In the genomic region with DNA sequence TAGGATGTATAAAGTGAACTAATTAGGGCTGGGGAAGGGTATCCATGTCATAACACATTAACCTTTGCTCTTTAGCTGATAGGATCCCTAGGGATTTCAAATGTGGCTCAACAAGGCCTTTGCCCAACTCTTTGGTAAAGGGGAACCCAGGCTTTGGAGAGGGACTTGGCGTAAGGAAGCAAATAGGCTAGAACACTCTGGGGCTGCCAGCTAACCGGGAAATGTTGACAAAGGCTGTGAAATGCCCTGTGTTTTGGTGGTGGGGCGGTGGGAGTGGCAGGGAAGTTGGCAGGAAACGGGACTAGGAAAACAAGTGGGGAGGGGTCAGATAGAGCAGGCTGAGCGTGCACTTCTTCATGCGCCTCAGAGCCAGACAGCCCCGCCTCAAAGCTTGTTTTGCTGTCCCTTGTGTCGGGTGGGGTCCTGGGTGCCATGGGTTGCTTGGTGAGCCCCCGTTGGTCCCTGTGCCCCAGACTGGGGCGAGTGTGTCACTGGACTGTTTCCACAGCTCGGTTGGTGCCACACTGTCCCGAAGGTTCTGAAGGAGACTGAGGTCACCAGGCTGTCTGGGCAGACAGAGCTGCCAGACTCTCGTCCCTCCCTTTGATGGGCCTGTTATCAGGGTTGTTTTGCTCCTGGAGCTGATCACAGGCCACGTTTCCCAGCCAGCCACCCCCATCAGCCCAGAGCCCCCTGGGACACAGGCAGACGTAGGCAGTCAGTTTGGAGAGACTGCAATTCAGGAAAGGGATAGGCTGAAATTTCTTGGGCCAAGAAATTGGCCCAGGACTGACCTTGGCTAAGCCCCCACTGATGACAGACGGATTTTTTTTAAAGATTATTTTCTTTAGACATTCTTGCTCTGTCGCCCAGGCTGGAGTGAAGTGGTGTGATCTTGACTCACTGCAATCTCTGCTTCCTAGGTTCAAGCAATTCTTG, we compare ENCODE assay signal across 8 cellular contexts. TPM values are rescaled to one million over a fixed set of nuclear protein-coding genes. Genes with fewer than 3 reads are reported as not detected.
DNase-seq lines count a peak whose midpoint lies in the region; ATAC-seq and TF ChIP-seq lines count a peak whose summit lies in the region.
"Had no signal": no experiment of that assay in that cellular context is flagged by ENCODE, and none has a peak within 500 bp of the region (broad histone marks: within the 10 kb centered on the region; RNA-seq: fewer than 3 reads in every experiment).

No MANE protein-coding gene starts in this region.

- intact Hi-C loops in vagina (cut with DNase I) (no loop called here), Calu3 (cut with micrococcal nuclease; ENCODE audit: unreplicated experiment) (no loop called here)

- CTCF ChIA-PET in Calu3 (lab: Charles Lee) = no interaction called here

- H3K9me3 ChIP-seq in muscle layer of duodenum (ENCODE audit: control insufficient read depth in 1 of 2, low read length in 2 of 2) (no peaks in the 10 kb centered on the region), vagina (no peaks in the 10 kb centered on the region)

- H3K4me1 ChIP-seq in muscle layer of duodenum (ENCODE audit: control insufficient read depth in 1 of 2, insufficient read depth in 2 of 2, low read length in 2 of 2) = peaks cover 3 to 24% of the 10 kb centered on the region in 2 donors
- H3K4me1 ChIP-seq in vagina = peaks cover 21% of the 10 kb centered on the region

- no peaks in the 10 kb centered on the region for H3K9me3 Mint-ChIP-seq in Calu3 (ENCODE audit: low read depth, unreplicated experiment)
- H3K9me3 Mint-ChIP-seq: activated naive CD8-positive, alpha-beta T cell treated with anti-CD3 and anti-CD28 coated beads, Interleukin-2, amount 10 ng/mL, durations not matched to agents 7 days and 5 days had no signal

- no peak overlapping the region for H3K4me3 ChIP-seq in fibroblast of pulmonary artery (replicated peaks; ENCODE audit: low read depth, low read length)
- H3K4me3 ChIP-seq in muscle layer of duodenum (ENCODE audit: low read depth in 1 of 2, low read length in 2 of 2) = no peak overlapping the region
- H3K4me3 ChIP-seq in vagina = no peak overlapping the region

- H3K27me3 ChIP-seq in muscle layer of duodenum (ENCODE audit: low read depth, low read length) = no peaks in the 10 kb centered on the region
- H3K27me3 ChIP-seq in vagina = no peaks in the 10 kb centered on the region

- TF ChIP-seq CTCF in fibroblast of pulmonary artery (IDR thresholded peaks at IDR 0.05; ENCODE audit: low read length, missing control alignments) (no peak), vagina (IDR thresholded peaks at IDR 0.05) (no peak), Calu3 (IDR thresholded peaks at IDR 0.05; ENCODE audit: unreplicated experiment) (no peak)

- H3K36me3 ChIP-seq in muscle layer of duodenum (ENCODE audit: control insufficient read depth in 1 of 2, insufficient read depth in 2 of 2, low read length in 2 of 2) (peaks cover 8 to 22% of the 10 kb centered on the region in 2 donors), vagina (peaks cover 0 to 9% of the 10 kb centered on the region in 2 donors)

- no peak overlapping the region for H3K27ac Mint-ChIP-seq in Calu3 (ENCODE audit: unreplicated experiment)

- no peaks in the 10 kb centered on the region for H3K36me3 Mint-ChIP-seq in Calu3 (ENCODE audit: insufficient read depth, unreplicated experiment)

- no TSS peak for BruUV-seq in Calu3 (replicated peaks; lab: Mats Ljungman, UMichigan)

- peak; percentile 42 for ATAC-seq in SK-N-SH treated with all-trans-retinoic acid at 6 μM for 48 hours
- ATAC-seq in GM18907 (IDR thresholded peaks at IDR 0.05; ENCODE audit: unreplicated experiment) = no peak

- no peaks in the 10 kb centered on the region for H3K27me3 Mint-ChIP-seq in Calu3 (ENCODE audit: unreplicated experiment)
- H3K27me3 Mint-ChIP-seq: activated naive CD8-positive, alpha-beta T cell treated with anti-CD3 and anti-CD28 coated beads, Interleukin-2, amount 10 ng/mL, durations not matched to agents 7 days and 5 days had no signal

- H3K27ac ChIP-seq in muscle layer of duodenum (ENCODE audit: low read length) (peak overlapping the region; percentile 58), vagina (peak overlapping the region; percentile 87)

- no peak for TF ChIP-seq POLR2A in vagina (IDR thresholded peaks at IDR 0.05)

- H3K4me3 Mint-ChIP-seq in Calu3 (ENCODE audit: low read depth, unreplicated experiment) = no peak overlapping the region
- H3K4me3 Mint-ChIP-seq: activated naive CD8-positive, alpha-beta T cell treated with anti-CD3 and anti-CD28 coated beads, Interleukin-2, amount 10 ng/mL, durations not matched to agents 7 days and 5 days had no signal

- H3K4me1 Mint-ChIP-seq in Calu3 (ENCODE audit: low read depth, unreplicated experiment) = no peaks in the 10 kb centered on the region
- H3K4me1 Mint-ChIP-seq: activated naive CD8-positive, alpha-beta T cell treated with anti-CD3 and anti-CD28 coated beads, Interleukin-2, amount 10 ng/mL, durations not matched to agents 7 days and 5 days had no signal

- DNase-seq in fibroblast of pulmonary artery (ENCODE audit: low read depth) (peak; percentile 94), vagina (ENCODE audit: extremely low spot score in 2 of 2) (no peak), NCI-H1105 (lab: John Stamatoyannopoulos, UW) (no peak), Calu3 (no peak)
- DNase-seq: activated naive CD8-positive, alpha-beta T cell treated with anti-CD3 and anti-CD28 coated beads, Interleukin-2, amount 10 ng/mL, durations not matched to agents 7 days and 5 days had no signal

TF ChIP-seq in SK-N-SH treated with all-trans-retinoic acid at 6 μM for 48 hours, 23 proteins besides CTCF, POLR2A, EP300 and RAD21:
- TF ChIP-seq ZC3H10 (CRISPR knock-in tag; IDR thresholded peaks at IDR 0.05) (no peak), ZFP3 (CRISPR knock-in tag; IDR thresholded peaks at IDR 0.05) (no peak), TOX (CRISPR knock-in tag; IDR thresholded peaks at IDR 0.05; ENCODE audit: borderline replicate concordance) (no peak), ISL1 (CRISPR knock-in tag; IDR thresholded peaks at IDR 0.05) (peak; percentile 47), CSDC2 (CRISPR knock-in tag; IDR thresholded peaks at IDR 0.05) (no peak; the same call in 1 of the 2 replicates)
- TF ChIP-seq, protein P1, sequence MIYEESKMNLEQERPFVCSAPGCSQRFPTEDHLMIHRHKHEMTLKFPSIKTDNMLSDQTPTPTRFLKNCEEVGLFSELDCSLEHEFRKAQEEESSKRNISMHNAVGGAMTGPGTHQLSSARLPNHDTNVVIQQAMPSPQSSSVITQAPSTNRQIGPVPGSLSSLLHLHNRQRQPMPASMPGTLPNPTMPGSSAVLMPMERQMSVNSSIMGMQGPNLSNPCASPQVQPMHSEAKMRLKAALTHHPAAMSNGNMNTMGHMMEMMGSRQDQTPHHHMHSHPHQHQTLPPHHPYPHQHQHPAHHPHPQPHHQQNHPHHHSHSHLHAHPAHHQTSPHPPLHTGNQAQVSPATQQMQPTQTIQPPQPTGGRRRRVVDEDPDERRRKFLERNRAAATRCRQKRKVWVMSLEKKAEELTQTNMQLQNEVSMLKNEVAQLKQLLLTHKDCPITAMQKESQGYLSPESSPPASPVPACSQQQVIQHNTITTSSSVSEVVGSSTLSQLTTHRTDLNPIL (CRISPR knock-in tag; IDR thresholded peaks at IDR 0.05; ENCODE audit: low read depth) = 0 out of 2 replicates have a peak, but pooled peaks have one; percentile 25
- TF ChIP-seq, protein P2, sequence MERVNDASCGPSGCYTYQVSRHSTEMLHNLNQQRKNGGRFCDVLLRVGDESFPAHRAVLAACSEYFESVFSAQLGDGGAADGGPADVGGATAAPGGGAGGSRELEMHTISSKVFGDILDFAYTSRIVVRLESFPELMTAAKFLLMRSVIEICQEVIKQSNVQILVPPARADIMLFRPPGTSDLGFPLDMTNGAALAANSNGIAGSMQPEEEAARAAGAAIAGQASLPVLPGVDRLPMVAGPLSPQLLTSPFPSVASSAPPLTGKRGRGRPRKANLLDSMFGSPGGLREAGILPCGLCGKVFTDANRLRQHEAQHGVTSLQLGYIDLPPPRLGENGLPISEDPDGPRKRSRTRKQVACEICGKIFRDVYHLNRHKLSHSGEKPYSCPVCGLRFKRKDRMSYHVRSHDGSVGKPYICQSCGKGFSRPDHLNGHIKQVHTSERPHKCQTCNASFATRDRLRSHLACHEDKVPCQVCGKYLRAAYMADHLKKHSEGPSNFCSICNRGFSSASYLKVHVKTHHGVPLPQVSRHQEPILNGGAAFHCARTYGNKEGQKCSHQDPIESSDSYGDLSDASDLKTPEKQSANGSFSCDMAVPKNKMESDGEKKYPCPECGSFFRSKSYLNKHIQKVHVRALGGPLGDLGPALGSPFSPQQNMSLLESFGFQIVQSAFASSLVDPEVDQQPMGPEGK (CRISPR knock-in tag; IDR thresholded peaks at IDR 0.05; ENCODE audit: borderline replicate concordance) = no peak

RNA-seq across cellular contexts. Expression of a gene that starts 19.6 kb away (rescaled TPM):
- total RNA-seq in vagina (8.6 TPM), Calu3 (2022) (8.5 and 8.7 TPM in 2 replicates)

RNA-seq across cellular contexts. Expression of a gene that starts 19.9 kb away (rescaled TPM):
- total RNA-seq in vagina = 11.8 TPM
- total RNA-seq in Calu3 (2022) = 6.8 and 7.8 TPM in 2 replicates

RNA-seq across cellular contexts. Expression of a gene that starts 29.4 kb away (rescaled TPM):
- total RNA-seq in vagina (20.9 TPM), Calu3 (2022) (73.5 and 85.7 TPM in 2 replicates)
